24 cellular contexts compared by ENCODE assay signal in genomic region chr4:115433501-115433900, GRCh38.
"Had no signal": no experiment of that assay in that cellular context is flagged by ENCODE, and none has a peak within 500 bp of the region (broad histone marks: within the 10 kb centered on the region; RNA-seq: fewer than 3 reads in every experiment).

No MANE protein-coding gene starts in this region.

- H3K27ac Mint-ChIP-seq: activated CD4-positive, alpha-beta T cell treated with anti-CD3 and anti-CD28 coated beads, Interleukin-2, amount 10 ng/mL, durations not matched to agents 7 days and 5 days; activated CD8-positive, alpha-beta T cell treated with anti-CD3 and anti-CD28 coated beads, Interleukin-2, amount 10 ng/mL, durations not matched to agents 7 days and 5 days; activated naive CD8-positive, alpha-beta T cell treated with anti-CD3 and anti-CD28 coated beads, Interleukin-2, amount 50 U/mL, for 24 hours; activated T-helper 1 cell treated with anti-CD3 and anti-CD28 coated beads, Interleukin-12 subunit alpha, Interleukin-12 subunit beta, Interleukin-2, Interleukin-4 antibody, amounts not matched to agents 30 ng/mL and 10 ng/mL and 1 ng/mL, durations not matched to agents 14 hours and 24 hours and 36 hours; naive thymus-derived CD4-positive, alpha-beta T cell had no signal

- H3K27ac ChIP-seq: body of pancreas, gastrocnemius medialis, left ventricle myocardium inferior, upper lobe of left lung, WERI-Rb-1 had no signal

- H3K4me1 ChIP-seq: body of pancreas, gastrocnemius medialis, left ventricle myocardium inferior, upper lobe of left lung had no signal

- H3K36me3 ChIP-seq: gastrocnemius medialis, left ventricle myocardium inferior, upper lobe of left lung, WERI-Rb-1 had no signal

- H3K27me3 ChIP-seq: body of pancreas, gastrocnemius medialis, upper lobe of left lung had no signal

- H3K36me3 Mint-ChIP-seq: naive thymus-derived CD4-positive, alpha-beta T cell had no signal

- ATAC-seq: activated CD8-positive, alpha-beta T cell treated with anti-CD3 and anti-CD28 coated beads, Interleukin-2, amount 10 ng/mL, durations not matched to agents 7 days and 5 days; activated naive CD8-positive, alpha-beta T cell treated with anti-CD3 and anti-CD28 coated beads, Interleukin-2, amount 50 U/mL, for 24 hours; body of pancreas; esophagus mucosa; gastrocnemius medialis; naive thymus-derived CD4-positive, alpha-beta T cell had no signal

- H3K4me3 Mint-ChIP-seq: activated CD4-positive, alpha-beta T cell treated with anti-CD3 and anti-CD28 coated beads, Interleukin-2, amount 10 ng/mL, durations not matched to agents 7 days and 5 days; activated CD8-positive, alpha-beta T cell treated with anti-CD3 and anti-CD28 coated beads, Interleukin-2, amount 10 ng/mL, durations not matched to agents 7 days and 5 days; activated naive CD8-positive, alpha-beta T cell treated with anti-CD3 and anti-CD28 coated beads, Interleukin-2, amount 50 U/mL, for 24 hours; activated T-helper 1 cell treated with anti-CD3 and anti-CD28 coated beads, Interleukin-12 subunit alpha, Interleukin-12 subunit beta, Interleukin-2, Interleukin-4 antibody, amounts not matched to agents 30 ng/mL and 10 ng/mL and 1 ng/mL, durations not matched to agents 14 hours and 24 hours and 36 hours; naive thymus-derived CD4-positive, alpha-beta T cell; neural crest cell had no signal

- H3K4me1 Mint-ChIP-seq: activated CD4-positive, alpha-beta T cell treated with anti-CD3 and anti-CD28 coated beads, Interleukin-2, amount 10 ng/mL, durations not matched to agents 7 days and 5 days; activated naive CD8-positive, alpha-beta T cell treated with anti-CD3 and anti-CD28 coated beads, Interleukin-2, amount 50 U/mL, for 24 hours; naive thymus-derived CD4-positive, alpha-beta T cell; neural crest cell had no signal

- H3K27me3 Mint-ChIP-seq: activated CD4-positive, alpha-beta T cell treated with anti-CD3 and anti-CD28 coated beads, Interleukin-2, amount 10 ng/mL, durations not matched to agents 7 days and 5 days; activated naive CD8-positive, alpha-beta T cell treated with anti-CD3 and anti-CD28 coated beads, Interleukin-2, amount 50 U/mL, for 24 hours; naive thymus-derived CD4-positive, alpha-beta T cell had no signal

- H3K4me3 ChIP-seq: body of pancreas, gastrocnemius medialis, left ventricle myocardium inferior, upper lobe of left lung had no signal

- H3K9me3 ChIP-seq: body of pancreas, gastrocnemius medialis, left ventricle myocardium inferior, upper lobe of left lung had no signal

- DNase-seq: activated CD4-positive, alpha-beta T cell treated with anti-CD3 and anti-CD28 coated beads, Interleukin-2, amount 10 ng/mL, durations not matched to agents 7 days and 5 days; activated CD4-positive, CD25-positive, alpha-beta regulatory T cell treated with anti-CD3 and anti-CD28 coated beads, Interleukin-2, amount 50 U/mL, for 72 hours; activated CD8-positive, alpha-beta T cell treated with anti-CD3 and anti-CD28 coated beads, Interleukin-2, amount 10 ng/mL, durations not matched to agents 7 days and 5 days; activated gamma-delta T cell; activated naive CD4-positive, alpha-beta T cell treated with anti-CD3 and anti-CD28 coated beads, Interleukin-2, amount 50 U/mL, for 16 hours; activated naive CD8-positive, alpha-beta T cell treated with anti-CD3 and anti-CD28 coated beads, Interleukin-2, amount 50 U/mL, for 24 hours; body of pancreas; caudate nucleus; effector memory CD4-positive, alpha-beta T cell; gastrocnemius medialis; hippocampal formation; kidney glomerular epithelial cell; left ventricle myocardium inferior; mesendoderm; naive thymus-derived CD4-positive, alpha-beta T cell; occipital lobe; retina; stimulated activated CD4-positive, alpha-beta T cell treated with anti-CD3 and anti-CD28 coated beads, Interleukin-4, amount 100 ng/mL, for 24 hours; stimulated activated naive CD4-positive, alpha-beta T cell treated with Interleukin-2 at 50 U/mL for 16 hours; upper lobe of left lung; WERI-Rb-1 had no signal

- H3K9me3 Mint-ChIP-seq: activated CD4-positive, alpha-beta T cell treated with anti-CD3 and anti-CD28 coated beads, Interleukin-2, amount 10 ng/mL, durations not matched to agents 7 days and 5 days; activated naive CD8-positive, alpha-beta T cell treated with anti-CD3 and anti-CD28 coated beads, Interleukin-2, amount 50 U/mL, for 24 hours; activated T-helper 1 cell treated with anti-CD3 and anti-CD28 coated beads, Interleukin-12 subunit alpha, Interleukin-12 subunit beta, Interleukin-2, Interleukin-4 antibody, amounts not matched to agents 30 ng/mL and 10 ng/mL and 1 ng/mL, durations not matched to agents 14 hours and 24 hours and 36 hours; neural crest cell had no signal
